8 cellular contexts compared by ENCODE assay signal in the genomic region with DNA sequence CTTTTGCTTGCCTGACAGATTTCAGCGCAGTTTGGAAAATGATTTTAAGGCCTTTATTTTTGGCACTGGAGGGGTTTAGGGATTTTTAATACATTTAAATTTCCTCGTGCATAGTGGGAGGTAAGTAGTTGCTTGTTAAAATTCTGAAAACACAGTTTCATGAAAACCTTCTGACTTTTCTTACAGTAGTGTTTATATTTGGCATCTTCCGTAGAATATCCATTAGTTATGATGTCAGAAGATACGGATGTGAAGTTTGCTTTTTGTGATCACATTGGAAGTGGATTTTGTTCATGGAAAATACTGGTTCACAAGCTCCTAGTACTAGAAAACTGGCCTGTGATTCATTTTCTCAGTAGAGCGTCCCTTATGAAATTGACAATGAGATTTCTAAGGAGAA. TPM values are rescaled to one million over a fixed set of nuclear protein-coding genes. Genes with fewer than 3 reads are reported as not detected.
A peak's percentile ranks its signal among the peaks of the same experiment; 100 is the strongest.
DNase-seq lines count a peak whose midpoint lies in the region; ATAC-seq, FAIRE-seq and TF ChIP-seq lines count a peak whose summit lies in the region.

No MANE protein-coding gene starts in this region.

- in situ Hi-C loops in K562 (cut with MboI), result no loop called here

- no peak overlapping the region for H2BK15ac ChIP-seq in mesendoderm (replicated peaks; ENCODE audit: low read depth)

- intact Hi-C loops in heart left ventricle (cut with DNase I) (loop anchor here in 3 of 10 donors (5.0 to 10.0 kb wide), 4 partner anchors 37 to 138 kb away; a partner anchor contains a TSS), left cardiac atrium (cut with DNase I) (loop anchor here in 1 of 2 donors (5.0 kb wide), 3 partner anchors 43 to 138 kb away; a partner anchor contains a TSS), K562 (cut with micrococcal nuclease) (no loop called here), upper lobe of right lung (cut with DNase I) (no loop called here), left colon (cut with DNase I, micrococcal nuclease) (no loop called here)

- H2BK5ac ChIP-seq in mesendoderm (ENCODE audit: low read length), result no peak overlapping the region

- POLR2A ChIA-PET in K562 (lab: Yijun Ruan, JAX), result interaction anchor here (0.6 to 3.6 kb wide), 6 partner anchors 10 to 683 kb away, joined by 4 to 17 read pairs (median 7); no protein-coding TSS in a partner anchor

- H3K4ac ChIP-seq in mesendoderm (ENCODE audit: low read depth, low read length), result no peak overlapping the region

- peaks cover 7% of the 10 kb centered on the region for H3K79me1 ChIP-seq in mesendoderm (ENCODE audit: low read length)

- no peak; a peak in 1 of 4 replicates for TF ChIP-seq RAD21 in K562 (CRISPR knock-in tag; conservative IDR thresholded peaks at IDR 0.05 in 1 of 2, IDR thresholded peaks at IDR 0.05 in 1 of 2)

- FAIRE-seq in K562 (lab: Jason Lieb, UNC), result no peak

- peak overlapping the region; percentile 95 for H3K4me2 ChIP-seq in K562 (ENCODE audit: insufficient read depth, low read length)
- H3K4me2 ChIP-seq in mesendoderm (ENCODE audit: low read length), result peak overlapping the region; percentile 88

- H3K9ac ChIP-seq in K562 (ENCODE audit: insufficient read depth in 1 of 2, low read depth in 2 of 2, low read length in 2 of 2) (peak overlapping the region; percentile 81 to 97; a peak in 3 of 4 replicates), mesendoderm (ENCODE audit: low read length) (peak overlapping the region; percentile 85)

- H3K27me3 ChIP-seq in heart left ventricle, result no peaks in the 10 kb centered on the region
- H3K27me3 ChIP-seq in K562 (ENCODE audit: control insufficient read depth in 2 of 2, insufficient read depth in 2 of 2, low read length in 2 of 2), result no peaks in the 10 kb centered on the region
- H3K27me3 ChIP-seq in mesendoderm (ENCODE audit: insufficient read depth, low read length, poor library complexity), result no peaks in the 10 kb centered on the region
- no peaks in the 10 kb centered on the region for H3K27me3 ChIP-seq in upper lobe of right lung

- H4K8ac ChIP-seq in mesendoderm (ENCODE audit: low read depth, low read length), result no peak overlapping the region

- peak overlapping the region; percentile 93 for H3K56ac ChIP-seq in mesendoderm (ENCODE audit: low read length)

- no peak overlapping the region for H2AK5ac ChIP-seq in mesendoderm (ENCODE audit: low read length)

- TF ChIP-seq CTCF in heart left ventricle (IDR thresholded peaks at IDR 0.05), result no peak
- no peak for TF ChIP-seq CTCF in K562 (IDR thresholded peaks at IDR 0.05 in 2 of 3, conservative IDR thresholded peaks at IDR 0.05 in 1 of 3; ENCODE audit: insufficient read depth in 2 of 3, low read depth in 1 of 3, low read length in 3 of 3)
- no peak for TF ChIP-seq CTCF in upper lobe of right lung (IDR thresholded peaks at IDR 0.05)

- H3K18ac ChIP-seq in mesendoderm (ENCODE audit: low read length), result no peak overlapping the region

- no peak for ATAC-seq in heart left ventricle
- ATAC-seq in left cardiac atrium, result no peak
- no peak for ATAC-seq in K562
- no peak for ATAC-seq in upper lobe of right lung
- ATAC-seq in left colon, result no peak
- ATAC-seq in GM18868 (IDR thresholded peaks at IDR 0.05; ENCODE audit: unreplicated experiment), result no peak

- H2BK120ac ChIP-seq in mesendoderm (ENCODE audit: low read depth, low read length), result no peak overlapping the region

- TSS peak; percentile 30 for BruUV-seq in K562 (replicated peaks; lab: Mats Ljungman, UMichigan)

- TF ChIP-seq POLR2A in heart left ventricle (IDR thresholded peaks at IDR 0.05) (no peak), K562 (conservative IDR thresholded peaks at IDR 0.05) (no peak)

- peak overlapping the region in 11 of 12 donors; percentile 91 to 97 (median 93) for H3K27ac ChIP-seq in heart left ventricle
- peak overlapping the region; percentile 92 for H3K27ac ChIP-seq in K562 (ENCODE audit: extremely low read depth, low read depth, low read length)
- H3K27ac ChIP-seq in mesendoderm (ENCODE audit: low read depth, low read length), result no peak overlapping the region
- H3K27ac ChIP-seq in upper lobe of right lung, result no peak overlapping the region

- CTCF ChIA-PET in K562 (lab: Yijun Ruan, JAX; ENCODE audit: low intra/inter-chr PET ratio), result no interaction called here

- H3K79me2 ChIP-seq in K562 (ENCODE audit: control insufficient read depth, insufficient read depth, low read length), result peaks cover 60% of the 10 kb centered on the region
- peaks cover 2% of the 10 kb centered on the region for H3K79me2 ChIP-seq in mesendoderm (ENCODE audit: control insufficient read depth, insufficient read depth, low read length)

- no peak for DNase-seq in heart left ventricle
- no peak for DNase-seq in left cardiac atrium
- peak in 1 of 4 experiments; percentile 19 for DNase-seq in K562 (ENCODE audit: extremely low read depth in 1 of 4, low spot score in 3 of 4)
- DNase-seq in mesendoderm, result no peak
- DNase-seq in upper lobe of right lung, result no peak
- no peak for DNase-seq in left colon
- no peak for DNase-seq in cortex of kidney (lab: John Stamatoyannopoulos, UW)

- no peaks in the 10 kb centered on the region for H3K9me1 ChIP-seq in K562 (ENCODE audit: control insufficient read depth, insufficient read depth, low read length)

- peak overlapping the region; percentile 89 for H2AFZ ChIP-seq in K562 (ENCODE audit: low read depth, low read length)

- H3K4me1 ChIP-seq in heart left ventricle (peaks cover 0 to 40% (median 21%) of the 10 kb centered on the region in 12 donors), K562 (replicated peaks in 1 of 2; ENCODE audit: control insufficient read depth in 2 of 2, insufficient read depth in 2 of 2, low read length in 2 of 2) (peaks cover 35 to 61% of the 10 kb centered on the region in 2 experiments), mesendoderm (ENCODE audit: control insufficient read depth, low read depth, low read length) (no peaks in the 10 kb centered on the region), upper lobe of right lung (peaks cover 13% of the 10 kb centered on the region)

- H3K36me3 ChIP-seq in heart left ventricle (no peaks in the 10 kb centered on the region), K562 (ENCODE audit: control insufficient read depth, insufficient read depth, low read length) (peaks cover 11% of the 10 kb centered on the region; the same call in 1 of the 3 replicates), mesendoderm (ENCODE audit: control insufficient read depth, insufficient read depth, low read length) (no peaks in the 10 kb centered on the region), upper lobe of right lung (no peaks in the 10 kb centered on the region)

- no peaks in the 10 kb centered on the region; the same call in 1 of the 2 replicates for H4K20me1 ChIP-seq in K562 (replicated peaks; ENCODE audit: control insufficient read depth, insufficient read depth, low read length)

- H3K23ac ChIP-seq in mesendoderm (ENCODE audit: low read length), result no peak overlapping the region

- H3K4me3 ChIP-seq in heart left ventricle, result peak overlapping the region in 11 of 12 donors; percentile 78 to 99 (median 91)
- peak overlapping the region; percentile 78 for H3K4me3 ChIP-seq in K562
- H3K4me3 ChIP-seq in mesendoderm (ENCODE audit: low read length), result no peak overlapping the region
- H3K4me3 ChIP-seq in upper lobe of right lung, result peak overlapping the region; percentile 98

- no peak overlapping the region for H4K5ac ChIP-seq in mesendoderm (ENCODE audit: low read length)

- H3K9me3 ChIP-seq in heart left ventricle, result no peaks in the 10 kb centered on the region
- H3K9me3 ChIP-seq in K562 (replicated peaks; ENCODE audit: control insufficient read depth, insufficient read depth, low read depth, low read length), result no peaks in the 10 kb centered on the region
- no peaks in the 10 kb centered on the region for H3K9me3 ChIP-seq in upper lobe of right lung

- TF ChIP-seq EP300 in K562 (IDR thresholded peaks at IDR 0.05; ENCODE audit: low read length), result no peak

- WGBS in heart left ventricle, 4 donors, result 59 to 67% (median 65%) methylated on average over 5 of the region's 5 CpGs
- 25% methylated on average over 5 of the region's 5 CpGs for WGBS in K562 (ENCODE audit: insufficient coverage, low coverage, missing lambda C conversion rate)
- WGBS in mesendoderm (ENCODE audit: extremely low coverage, insufficient coverage, low lambda C conversion rate), result no CpG with 5 or more reads among the region's 5 CpGs

TF ChIP-seq in K562, 482 proteins besides CTCF, POLR2A, EP300 and RAD21 (continues in another document):
- TF ChIP-seq, protein P1, sequence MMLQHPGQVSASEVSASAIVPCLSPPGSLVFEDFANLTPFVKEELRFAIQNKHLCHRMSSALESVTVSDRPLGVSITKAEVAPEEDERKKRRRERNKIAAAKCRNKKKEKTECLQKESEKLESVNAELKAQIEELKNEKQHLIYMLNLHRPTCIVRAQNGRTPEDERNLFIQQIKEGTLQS (IDR thresholded peaks at IDR 0.05), result no peak
- TF ChIP-seq, protein P1 (CRISPR knock-in tag; conservative IDR thresholded peaks at IDR 0.05), result no peak

RNA-seq across cellular contexts. Expression of a gene that starts 1.3 kb away (rescaled TPM):
- total RNA-seq in heart left ventricle, result 100 to 1,000 TPM in 4 of 9 donors, 10 to 100 TPM in 5; 66.8 to 195 (median 98.4) TPM
- 100 to 1,000 TPM in 1 of 2 donors, 10 to 100 TPM in 1; 18.6 to 129 TPM for polyA plus RNA-seq in heart left ventricle
- total RNA-seq in left cardiac atrium, result 100 to 1,000 TPM; 134 to 145 TPM
- total RNA-seq in K562 (2011; cell fraction: chromatin; rRNA removed; ENCODE audit: low replicate concordance), result 89.1 and 291 TPM in 2 replicates
- 36.2 and 52.6 TPM in 2 replicates for total RNA-seq in K562 (2011; cell fraction: nucleolus; rRNA removed)
- total RNA-seq in K562 (2011; cell fraction: nucleoplasm; rRNA removed), result 84.4 and 92.0 TPM in 2 replicates
- 26.5 and 27.8 TPM in 2 replicates for total RNA-seq in K562 (2014; rRNA removed)
- 44.9 and 49.7 TPM in 2 replicates for total RNA-seq in K562 (2014; rRNA removed; fragmentation: Illumina TruSeq; extraction: Trizol)
- total RNA-seq in K562 (2015; rRNA removed; fragmentation: Illumina TruSeq; extraction: Trizol), result 39.1 and 40.9 TPM in 2 replicates
- 29.9 and 32.2 TPM in 2 replicates for total RNA-seq in K562 (2021)
- 23.8 and 26.7 TPM in 2 replicates for polyA plus RNA-seq in K562 (2011; rRNA removed)
- polyA plus RNA-seq in K562 (2011; cell fraction: cytosol; rRNA removed), result 9.7 and 12.2 TPM in 2 replicates
- polyA plus RNA-seq in K562 (2011; cell fraction: nucleus; rRNA removed), result 22.1 and 29.9 TPM in 2 replicates
- polyA plus RNA-seq in K562 (2012), result 20.8 and 24.8 TPM in 2 replicates
- 21.6 and 25.6 TPM in 2 replicates for polyA plus RNA-seq in K562 (2014; fragmentation: Illumina TruSeq; extraction: Trizol)
- polyA plus RNA-seq in K562 (2014; fragmentation: Nextera tagmentation; extraction: Ambion mirVana), result 10 to 100 TPM; 16.5 to 19.0 TPM
- polyA plus RNA-seq in K562 (2014; rRNA removed), result 18.7 and 24.1 TPM in 2 replicates
- 106 and 144 TPM in 2 replicates for polyA minus RNA-seq in K562 (2011; rRNA and poly(A)+ RNA removed)
- polyA minus RNA-seq in K562 (2011; cell fraction: cytosol; rRNA and poly(A)+ RNA removed), result 15.3 and 20.0 TPM in 2 replicates
- 85.5 and 157 TPM in 2 replicates for polyA minus RNA-seq in K562 (2011; cell fraction: nucleus; rRNA and poly(A)+ RNA removed)
- polyA plus RNA-seq in mesendoderm (2013, experiment 1 of 2), result 11.9 TPM
- 13.8 TPM for polyA plus RNA-seq in mesendoderm (2013, experiment 2 of 2)
- 80.6 TPM for total RNA-seq in upper lobe of right lung
- total RNA-seq in left colon, result 10 to 100 TPM; 67.8 to 70.4 TPM

Comparison
In these comparisons a context has a peak if more than half of its experiments do, and no peak if none do; other contexts are left out.
1. H3K27ac ChIP-seq: peak in heart left ventricle (11 of 12) and K562 (single experiment); none in mesendoderm (single experiment) and upper lobe of right lung (single experiment).